In genomic region chr22:42432020-42432596, GRCh38 we compare ENCODE assay signal across 11 cellular contexts. TPM values are rescaled to one million over a fixed set of nuclear protein-coding genes. Genes with fewer than 3 reads are reported as not detected.
A peak's percentile ranks its signal among the peaks of the same experiment; 100 is the strongest.
DNase-seq lines count a peak whose midpoint lies in the region; ATAC-seq, FAIRE-seq and TF ChIP-seq lines count a peak whose summit lies in the region.
"Had no signal": no experiment of that assay in that cellular context is flagged by ENCODE, and none has a peak within 500 bp of the region (broad histone marks: within the 10 kb centered on the region; RNA-seq: fewer than 3 reads in every experiment).

Gene NFAM1, minus strand, starts transcription at chr22:42432403. Its CDS starts 46 bp downstream, at chr22:42432357.

- dilution Hi-C loops in endothelial cell of umbilical vein (cut with MboI; ENCODE audit: extremely low pct_ligation_motif_present, low sequenced_read_pairs), result no loop called here

- ATAC-seq in GM21528 (IDR thresholded peaks at IDR 0.05; ENCODE audit: low FRiP score, unreplicated experiment), result no peak
- ATAC-seq: stimulated activated naive CD8-positive, alpha-beta T cell treated with anti-CD3 and anti-CD28 coated beads, Interleukin-15, amount 100 ng/mL, for 72 hours had no signal

- H3K4me3 Mint-ChIP-seq in nephron progenitor cell, result peak within 1 kb of the TSS; percentile 76
- H3K4me3 Mint-ChIP-seq: stimulated activated naive CD8-positive, alpha-beta T cell treated with anti-CD3 and anti-CD28 coated beads, Interleukin-15, amount 100 ng/mL, for 72 hours had no signal

- no peak within 1 kb of the TSS for H3K27ac Mint-ChIP-seq in nephron progenitor cell
- H3K27ac Mint-ChIP-seq: stimulated activated naive CD8-positive, alpha-beta T cell treated with anti-CD3 and anti-CD28 coated beads, Interleukin-15, amount 100 ng/mL, for 72 hours had no signal

- CTCF ChIA-PET in A673 (lab: Charles Lee) (no interaction called here), endothelial cell of umbilical vein (lab: Charles Lee) (interaction anchor here (0.7 to 1.5 kb wide), 2 partner anchors 12 to 466 kb away, joined by 3 to 4 read pairs; no protein-coding TSS in a partner anchor)

- no peak within 1 kb of the TSS for H3K9ac ChIP-seq in endothelial cell of umbilical vein (replicated peaks; ENCODE audit: extremely low read depth, insufficient read depth, low read length)

- H3K9me1 ChIP-seq in endothelial cell of umbilical vein (replicated peaks; ENCODE audit: control insufficient read depth, extremely low read depth, insufficient read depth, low read length), result no peaks in the 10 kb centered on the region

- H3K9me3 ChIP-seq in A673 (ENCODE audit: low read depth, low read length, poor library complexity, severe bottlenecking), result no peaks in the 10 kb centered on the region
- no peaks in the 10 kb centered on the region for H3K9me3 ChIP-seq in endothelial cell of umbilical vein (replicated peaks; ENCODE audit: control insufficient read depth, insufficient read depth, low read length)

- H3K36me3 Mint-ChIP-seq in nephron progenitor cell (ENCODE audit: low read depth), result no peaks in the 10 kb centered on the region

- peaks cover 60% of the 10 kb centered on the region for H3K27me3 Mint-ChIP-seq in nephron progenitor cell (ENCODE audit: low read depth, poor library complexity)

- TF ChIP-seq CTCF in A673 (conservative IDR thresholded peaks at IDR 0.05; ENCODE audit: low read depth, low read length), result no peak
- TF ChIP-seq CTCF in endothelial cell of umbilical vein (IDR thresholded peaks at IDR 0.05; ENCODE audit: extremely low read depth in 1 of 2, insufficient read depth in 1 of 2, low read depth in 1 of 2, low read length in 2 of 2), result no peak
- TF ChIP-seq CTCF in nephron progenitor cell (IDR thresholded peaks at IDR 0.05), result no peak

- TF ChIP-seq POLR2A in endothelial cell of umbilical vein (IDR thresholded peaks at IDR 0.05; ENCODE audit: low read depth, low read length), result no peak

- H3K4me1 ChIP-seq in A673 (ENCODE audit: insufficient read depth, low read length, poor library complexity, severe bottlenecking), result peaks cover 76% of the 10 kb centered on the region
- H3K4me1 ChIP-seq in endothelial cell of umbilical vein (ENCODE audit: control insufficient read depth, extremely low read depth, insufficient read depth, low read length), result no peaks in the 10 kb centered on the region

- peaks cover 53% of the 10 kb centered on the region for H3K4me1 Mint-ChIP-seq in nephron progenitor cell

- H2AFZ ChIP-seq in endothelial cell of umbilical vein (ENCODE audit: low read depth, low read length), result no peak within 1 kb of the TSS

- H3K27me3 ChIP-seq in A673 (replicated peaks; ENCODE audit: insufficient read depth, low read depth, low read length, poor library complexity) (no peaks in the 10 kb centered on the region), endothelial cell of umbilical vein (ENCODE audit: control insufficient read depth in 2 of 2, insufficient read depth in 2 of 2, low read length in 2 of 2) (peaks cover 29 to 33% of the 10 kb centered on the region in 2 experiments)

- no peaks in the 10 kb centered on the region for H4K20me1 ChIP-seq in endothelial cell of umbilical vein (replicated peaks; ENCODE audit: control insufficient read depth, extremely low read depth, insufficient read depth, low read length)

- H3K9me3 Mint-ChIP-seq in nephron progenitor cell, result no peaks in the 10 kb centered on the region
- H3K9me3 Mint-ChIP-seq: stimulated activated naive CD8-positive, alpha-beta T cell treated with anti-CD3 and anti-CD28 coated beads, Interleukin-15, amount 100 ng/mL, for 72 hours had no signal

- no peak within 1 kb of the TSS for H3K27ac ChIP-seq in A673 (ENCODE audit: low read depth, low read length, poor library complexity, severe bottlenecking)
- no peak within 1 kb of the TSS for H3K27ac ChIP-seq in endothelial cell of umbilical vein (ENCODE audit: insufficient read depth, low read depth, low read length)

- no peaks in the 10 kb centered on the region for H3K79me2 ChIP-seq in endothelial cell of umbilical vein (ENCODE audit: control insufficient read depth, insufficient read depth, low read length)

- BruUV-seq in A673 (replicated peaks; lab: Mats Ljungman, UMichigan) (no TSS peak), endothelial cell of umbilical vein (replicated peaks; lab: Mats Ljungman, UMichigan) (no TSS peak)

- H3K36me3 ChIP-seq in A673 (ENCODE audit: insufficient read depth, low read length, poor library complexity, severe bottlenecking) (no peaks in the 10 kb centered on the region), endothelial cell of umbilical vein (ENCODE audit: control insufficient read depth in 2 of 2, extremely low read depth in 1 of 2, insufficient read depth in 2 of 2, low read length in 2 of 2) (no peaks in the 10 kb centered on the region)

- H3K4me2 ChIP-seq in endothelial cell of umbilical vein (ENCODE audit: insufficient read depth, low read length), result no peak within 1 kb of the TSS

- DNase-seq in A673 (ENCODE audit: low spot score) (peak; percentile 72), NCI-H446 treated with DMSO at 0.1 percent for 48 hours (lab: John Stamatoyannopoulos, UW) (peak; percentile 43), endothelial cell of umbilical vein (ENCODE audit: low read depth, low spot score) (no peak), nephron progenitor cell (peak; percentile 41), NCI-H2081 (lab: John Stamatoyannopoulos, UW) (no peak), DMS53 treated with DMSO at 0.1 percent for 48 hours (lab: John Stamatoyannopoulos, UW; ENCODE audit: unreplicated experiment) (no peak), NCI-H1105 (lab: John Stamatoyannopoulos, UW) (no peak)
- DNase-seq: stimulated activated naive CD8-positive, alpha-beta T cell treated with anti-CD3 and anti-CD28 coated beads, Interleukin-15, amount 100 ng/mL, for 72 hours had no signal

- intact Hi-C loops in A673 (cut with micrococcal nuclease; ENCODE audit: unreplicated experiment) (no loop called here), endothelial cell of umbilical vein (cut with micrococcal nuclease) (loop anchor here (10.0 kb wide), 1 partner anchor 157 kb away; the partner anchor contains the start of gene TCF20)

- POLR2A ChIA-PET in A673 (lab: Charles Lee; ENCODE audit: low non-redundant PET) (interaction anchor here (0.7 kb wide), 1 partner anchor 20 kb away, joined by 5 read pairs; no protein-coding TSS in a partner anchor), endothelial cell of umbilical vein (lab: Charles Lee) (no interaction called here)

- H3K4me3 ChIP-seq in A673 (ENCODE audit: low read depth, low read length, poor library complexity, severe bottlenecking) (no peak within 1 kb of the TSS), endothelial cell of umbilical vein (replicated peaks in 1 of 3; ENCODE audit: insufficient read depth in 1 of 3, low read depth in 1 of 3, low read length in 3 of 3) (no peak within 1 kb of the TSS)

- no peak for FAIRE-seq in endothelial cell of umbilical vein (lab: Jason Lieb, UNC)

TF ChIP-seq in endothelial cell of umbilical vein, 7 proteins besides CTCF, POLR2A, EP300 and RAD21:
- no peak for TF ChIP-seq MAX (IDR thresholded peaks at IDR 0.05; ENCODE audit: insufficient read depth, insufficient read length)
- TF ChIP-seq EZH2 (IDR thresholded peaks at IDR 0.05; ENCODE audit: borderline replicate concordance, low read depth, low read length, severe bottlenecking), result peak; percentile 66

RNA-seq across cellular contexts. Expression of gene NFAM1, which starts in this region (rescaled TPM):
- 2.4 and 3.8 TPM in 2 replicates for total RNA-seq in A673 (2021)
- total RNA-seq in endothelial cell of umbilical vein, result not detected in 2 replicates
- not detected in 2 replicates for polyA plus RNA-seq in endothelial cell of umbilical vein
- not detected in 2 replicates for polyA plus RNA-seq in endothelial cell of umbilical vein (2011; cell fraction: cytosol; rRNA removed)
- not detected in 2 replicates for polyA plus RNA-seq in endothelial cell of umbilical vein (2011; cell fraction: nucleus; rRNA removed)
- polyA plus RNA-seq in endothelial cell of umbilical vein (2012), result not detected in 2 replicates
- polyA minus RNA-seq in endothelial cell of umbilical vein, result not detected in 2 replicates
- not detected for polyA minus RNA-seq in endothelial cell of umbilical vein (2011; cell fraction: cytosol; rRNA and poly(A)+ RNA removed)
- not detected in 2 replicates for polyA minus RNA-seq in endothelial cell of umbilical vein (2011; cell fraction: nucleus; rRNA and poly(A)+ RNA removed)
- total RNA-seq: LHCN-M2, RPMI7951 had no signal

Comparison
In these comparisons a context has a peak if more than half of its experiments do, and no peak if none do; other contexts are left out.
1. DNase-seq: peak in A673 (single experiment), NCI-H446 treated with DMSO at 0.1 percent for 48 hours (single experiment) and nephron progenitor cell (single experiment); none in endothelial cell of umbilical vein (single experiment), NCI-H2081 (0 of 2), DMS53 treated with DMSO at 0.1 percent for 48 hours (single experiment) and NCI-H1105 (single experiment).